ENCODE assay signal across 14 cellular contexts in genomic region chr19:48466571-48467325, GRCh38. TPM values are rescaled to one million over a fixed set of nuclear protein-coding genes. Genes with fewer than 3 reads are reported as not detected.
DNase-seq lines count a peak whose midpoint lies in the region; ATAC-seq, FAIRE-seq and TF ChIP-seq lines count a peak whose summit lies in the region.
"Had no signal": no experiment of that assay in that cellular context is flagged by ENCODE, and none has a peak within 500 bp of the region (broad histone marks: within the 10 kb centered on the region; RNA-seq: fewer than 3 reads in every experiment).

No MANE protein-coding gene starts in this region.

- WGBS in K562 (ENCODE audit: insufficient coverage, low coverage, missing lambda C conversion rate): 62% methylated on average over 15 of the region's 16 CpGs
- WGBS in HepG2 (ENCODE audit: low lambda C conversion rate): 29% methylated on average over 8 of the region's 16 CpGs
- WGBS in testis, 2 donors: 74 to 77% methylated on average over 15 to 16 of the region's 16 CpGs

- TF ChIP-seq EP300 in K562 (IDR thresholded peaks at IDR 0.05; ENCODE audit: low read length) (no peak), HepG2 (IDR thresholded peaks at IDR 0.05; ENCODE audit: low read depth in 2 of 2, low read length in 2 of 2) (no peak), HepG2 (CRISPR knock-in tag; IDR thresholded peaks at IDR 0.05; ENCODE audit: borderline replicate concordance) (no peak)

- TF ChIP-seq RAD21 in K562 (CRISPR knock-in tag; conservative IDR thresholded peaks at IDR 0.05 in 1 of 2, IDR thresholded peaks at IDR 0.05 in 1 of 2) (no peak), HepG2 (CRISPR knock-in tag; IDR thresholded peaks at IDR 0.05) (no peak)

- H3K4me2 ChIP-seq in K562 (ENCODE audit: insufficient read depth, low read length): no peak overlapping the region
- no peak overlapping the region for H3K4me2 ChIP-seq in HepG2 (ENCODE audit: low read depth, low read length)

- H3K9ac ChIP-seq in K562 (ENCODE audit: insufficient read depth in 1 of 2, low read depth in 2 of 2, low read length in 2 of 2) (peak overlapping the region in 1 of 2 experiments; percentile 61; a peak in 1 of 4 replicates), HepG2 (ENCODE audit: insufficient read depth, low read depth, low read length) (no peak overlapping the region)

- H3K27ac ChIP-seq in K562 (ENCODE audit: extremely low read depth, low read depth, low read length) (no peak overlapping the region), HepG2 (ENCODE audit: extremely low read length, insufficient read depth, low read length) (no peak overlapping the region), testis (no peak overlapping the region)
- H3K27ac ChIP-seq: neutrophil, suprapubic skin had no signal

- TF ChIP-seq CTCF in K562 (IDR thresholded peaks at IDR 0.05 in 2 of 3, conservative IDR thresholded peaks at IDR 0.05 in 1 of 3; ENCODE audit: insufficient read depth in 2 of 3, low read depth in 1 of 3, low read length in 3 of 3): no peak
- TF ChIP-seq CTCF in HepG2 (CRISPR knock-in tag; IDR thresholded peaks at IDR 0.05): 0 out of 2 replicates have a peak, but pooled peaks have one; percentile 7
- TF ChIP-seq CTCF in testis (IDR thresholded peaks at IDR 0.05): no peak

- intact Hi-C loops in K562 (cut with micrococcal nuclease): no loop called here
- intact Hi-C loops in HepG2 (cut with micrococcal nuclease; ENCODE audit: unreplicated experiment): no loop called here
- intact Hi-C loops in testis (cut with DNase I; ENCODE audit: low total_unique reads): no loop called here
- intact Hi-C loops in left ventricle myocardium superior (cut with micrococcal nuclease): no loop called here

- no peak overlapping the region for H2AFZ ChIP-seq in K562 (ENCODE audit: low read depth, low read length)
- H2AFZ ChIP-seq in HepG2 (ENCODE audit: low read length): no peak overlapping the region

- H3K79me2 ChIP-seq in K562 (ENCODE audit: control insufficient read depth, insufficient read depth, low read length): peaks cover 16% of the 10 kb centered on the region
- peaks cover 5% of the 10 kb centered on the region for H3K79me2 ChIP-seq in HepG2 (ENCODE audit: insufficient read depth, low read length)

- no TSS peak for BruUV-seq in K562 (replicated peaks; lab: Mats Ljungman, UMichigan)
- no TSS peak for BruUV-seq in HepG2 (replicated peaks; lab: Mats Ljungman, UMichigan)

- no peak for ATAC-seq in K562
- ATAC-seq in HepG2: no peak
- ATAC-seq in HG03439 (IDR thresholded peaks at IDR 0.05; ENCODE audit: unreplicated experiment): no peak
- ATAC-seq in GM18867 (IDR thresholded peaks at IDR 0.05; ENCODE audit: unreplicated experiment): no peak
- no peak for ATAC-seq in left ventricle myocardium superior

- CTCF ChIA-PET in K562 (lab: Yijun Ruan, JAX; ENCODE audit: low intra/inter-chr PET ratio) (no interaction called here), HepG2 (lab: Yijun Ruan, JAX; ENCODE audit: low intra/inter-chr PET ratio, low total read pairs) (no interaction called here)

- no peaks in the 10 kb centered on the region for H3K9me3 ChIP-seq in K562 (replicated peaks; ENCODE audit: control insufficient read depth, insufficient read depth, low read depth, low read length)
- no peaks in the 10 kb centered on the region for H3K9me3 ChIP-seq in HepG2 (ENCODE audit: low read length)
- H3K9me3 ChIP-seq in testis: no peaks in the 10 kb centered on the region
- H3K9me3 ChIP-seq: neutrophil, suprapubic skin had no signal

- H3K27me3 ChIP-seq in K562 (ENCODE audit: control insufficient read depth in 2 of 2, insufficient read depth in 2 of 2, low read length in 2 of 2) (no peaks in the 10 kb centered on the region), HepG2 (ENCODE audit: control insufficient read depth in 1 of 2, insufficient read depth in 2 of 2, low read length in 2 of 2) (no peaks in the 10 kb centered on the region; a peak in 1 of 5 replicates), testis (no peaks in the 10 kb centered on the region)
- H3K27me3 ChIP-seq: neutrophil, suprapubic skin had no signal

- POLR2A ChIA-PET in K562 (lab: Yijun Ruan, JAX) (interaction anchor here (0.6 to 1.0 kb wide), 2 partner anchors 9 to 873 kb away, joined by 3 read pairs; no protein-coding TSS in a partner anchor), HepG2 (lab: Yijun Ruan, JAX) (interaction anchor here (1.0 kb wide), 1 partner anchor 21 kb away, joined by 3 read pairs; no protein-coding TSS in a partner anchor)

- H3K9me1 ChIP-seq in K562 (ENCODE audit: control insufficient read depth, insufficient read depth, low read length): no peaks in the 10 kb centered on the region

- DNase-seq in Caki2 (ENCODE audit: low read depth) (peak; percentile 71), M059J (ENCODE audit: low read depth) (peak; percentile 74), K562 (ENCODE audit: extremely low read depth in 1 of 4, low spot score in 3 of 4) (no peak), HepG2 (ENCODE audit: low spot score) (no peak), testis (no peak), left ventricle myocardium superior (no peak)
- DNase-seq: activated CD4-positive, alpha-beta T cell treated with anti-CD3 and anti-CD28 coated beads for 48 hours; CD4-positive, alpha-beta memory T cell; small intestine; T-helper 1 cell had no signal

- H4K20me1 ChIP-seq in K562 (replicated peaks; ENCODE audit: control insufficient read depth, insufficient read depth, low read length) (peaks cover 9% of the 10 kb centered on the region; the same call in 1 of the 2 replicates), HepG2 (ENCODE audit: insufficient read depth, low read length) (no peaks in the 10 kb centered on the region; the same call in 1 of the 2 replicates)

- H3K4me3 ChIP-seq in K562 (no peak overlapping the region), HepG2 (replicated peaks in 1 of 3; ENCODE audit: insufficient read depth in 1 of 3, low read depth in 2 of 3, low read length in 3 of 3) (no peak overlapping the region), testis (no peak overlapping the region)
- H3K4me3 ChIP-seq: suprapubic skin had no signal

- TF ChIP-seq POLR2A in K562 (conservative IDR thresholded peaks at IDR 0.05) (no peak), HepG2 (IDR thresholded peaks at IDR 0.05; ENCODE audit: insufficient read depth in 1 of 2, low read depth in 2 of 2, low read length in 2 of 2) (no peak), testis (IDR thresholded peaks at IDR 0.05) (no peak)

- H3K36me3 ChIP-seq in K562 (ENCODE audit: control insufficient read depth, insufficient read depth, low read length) (peaks cover 27% of the 10 kb centered on the region; the same call in 2 of the 3 replicates), HepG2 (replicated peaks in 1 of 2; ENCODE audit: control insufficient read depth in 1 of 2, insufficient read depth in 2 of 2, low read length in 2 of 2) (peaks cover 5 to 13% of the 10 kb centered on the region in 2 experiments; a peak in 4 of 5 replicates), testis (ENCODE audit: low read depth, missing control alignments) (no peaks in the 10 kb centered on the region)

- peaks cover 7 to 38% of the 10 kb centered on the region in 2 experiments; a peak in 4 of 5 replicates for H3K4me1 ChIP-seq in K562 (replicated peaks in 1 of 2; ENCODE audit: control insufficient read depth in 2 of 2, insufficient read depth in 2 of 2, low read length in 2 of 2)
- H3K4me1 ChIP-seq in HepG2 (ENCODE audit: insufficient read depth, low read length): peaks cover 17% of the 10 kb centered on the region
- peaks cover 10% of the 10 kb centered on the region for H3K4me1 ChIP-seq in testis

- peak; percentile 15 for FAIRE-seq in K562 (lab: Jason Lieb, UNC)
- FAIRE-seq in HepG2 (lab: Jason Lieb, UNC): no peak
- FAIRE-seq: small intestine had no signal

- in situ Hi-C loops in Caki2 (cut with HindIII; ENCODE audit: low pct_unique_long_range_greater_than_20kb, low sequenced_read_pairs) (no loop called here), K562 (cut with MboI) (no loop called here), HepG2 (cut with HindIII; ENCODE audit: extremely low pct_ligation_motif_present, low pct_unique_long_range_greater_than_20kb) (no loop called here)

RNA-seq across cellular contexts. Expression of gene CYTH2, which starts 2.4 kb away (rescaled TPM):
- total RNA-seq in Caki2 (2014; rRNA removed; shearing (Covaris generic); ENCODE audit: low replicate concordance): 121 and 164 TPM in 2 replicates
- total RNA-seq in M059J (2014; rRNA removed; shearing (Covaris generic)): 33.5 and 63.4 TPM in 2 replicates
- 79.5 and 196 TPM in 2 replicates for total RNA-seq in K562 (2011; cell fraction: chromatin; rRNA removed; ENCODE audit: low replicate concordance)
- total RNA-seq in K562 (2011; cell fraction: nucleolus; rRNA removed): 87.7 and 88.8 TPM in 2 replicates
- total RNA-seq in K562 (2011; cell fraction: nucleoplasm; rRNA removed): 87.0 and 108 TPM in 2 replicates
- total RNA-seq in K562 (2014; rRNA removed) (31.8 and 34.9 TPM in 2 replicates), K562 (2014; rRNA removed; fragmentation: Illumina TruSeq; extraction: Trizol) (14.7 and 15.9 TPM in 2 replicates), K562 (2015; rRNA removed; fragmentation: Illumina TruSeq; extraction: Trizol) (19.3 and 20.3 TPM in 2 replicates), K562 (2021) (37.8 and 43.8 TPM in 2 replicates), HepG2 (2016; rRNA removed; fragmentation: Illumina TruSeq; extraction: Trizol) (9.6 and 16.5 TPM in 2 replicates), testis (100 to 1,000 TPM in 1 of 2 donors, 10 to 100 TPM in 1; 92.7 to 123 TPM), left ventricle myocardium superior (33.4 TPM)
- polyA plus RNA-seq in K562 (2011; rRNA removed) (23.8 and 34.3 TPM in 2 replicates), K562 (2014; fragmentation: Illumina TruSeq; extraction: Trizol) (31.5 and 33.7 TPM in 2 replicates), K562 (2014; fragmentation: Nextera tagmentation; extraction: Ambion mirVana) (1 to 10 TPM; 1.8 to 4.0 TPM), K562 (2014; rRNA removed) (38.1 and 45.2 TPM in 2 replicates), HepG2 (2011; rRNA removed) (39.3 and 48.3 TPM in 2 replicates), testis (ENCODE audit: insufficient read depth, low read depth, low replicate concordance) (132 TPM)
- 28.3 and 30.8 TPM in 2 replicates for polyA plus RNA-seq in K562 (2011; cell fraction: cytosol; rRNA removed)
- polyA plus RNA-seq in K562 (2011; cell fraction: nucleus; rRNA removed): 96.2 and 120 TPM in 2 replicates
- polyA plus RNA-seq in K562 (2012): 34.7 and 66.7 TPM in 2 replicates
- 22.5 and 23.2 TPM in 2 replicates for polyA minus RNA-seq in K562 (2011; rRNA and poly(A)+ RNA removed)
- 13.0 and 20.7 TPM in 2 replicates for polyA minus RNA-seq in K562 (2011; cell fraction: cytosol; rRNA and poly(A)+ RNA removed)
- 33.0 and 46.9 TPM in 2 replicates for polyA minus RNA-seq in K562 (2011; cell fraction: nucleus; rRNA and poly(A)+ RNA removed)
- total RNA-seq in HepG2 (2016; cell fraction: cytosol; rRNA removed; fragmentation: Illumina TruSeq; extraction: Trizol; ENCODE audit: low read depth): 2.8 and 3.0 TPM in 2 replicates
- 8.4 and 15.9 TPM in 2 replicates for total RNA-seq in HepG2 (2016; cell fraction: insoluble cytoplasmic fraction; rRNA removed; fragmentation: Illumina TruSeq; extraction: Trizol)
- 4.9 and 7.0 TPM in 2 replicates for total RNA-seq in HepG2 (2016; cell fraction: membrane; rRNA removed; fragmentation: Illumina TruSeq; extraction: Trizol)
- total RNA-seq in HepG2 (2016; cell fraction: nucleus; rRNA removed; fragmentation: Illumina TruSeq; extraction: Trizol): 16.4 and 17.2 TPM in 2 replicates
- 18.2 and 20.7 TPM in 2 replicates for polyA plus RNA-seq in HepG2 (2011; cell fraction: cytosol; rRNA removed)
- 185 and 188 TPM in 2 replicates for polyA plus RNA-seq in HepG2 (2011; cell fraction: nucleus; rRNA removed)
- polyA plus RNA-seq in HepG2 (2012): 26.4 and 29.2 TPM in 2 replicates
- polyA plus RNA-seq in HepG2 (2016; cell fraction: cytosol; fragmentation: Illumina TruSeq; extraction: Trizol; ENCODE audit: low read depth): 3.2 and 3.5 TPM in 2 replicates
- polyA plus RNA-seq in HepG2 (2016; cell fraction: insoluble cytoplasmic fraction; fragmentation: Illumina TruSeq; extraction: Trizol; ENCODE audit: low read depth): 14.6 and 14.8 TPM in 2 replicates
- 6.2 and 6.8 TPM in 2 replicates for polyA plus RNA-seq in HepG2 (2016; cell fraction: membrane; fragmentation: Illumina TruSeq; extraction: Trizol; ENCODE audit: low read depth)
- 61.4 and 71.7 TPM in 2 replicates for polyA plus RNA-seq in HepG2 (2016; cell fraction: nucleus; fragmentation: Illumina TruSeq; extraction: Trizol; ENCODE audit: insufficient read depth, low read depth)
- polyA minus RNA-seq in HepG2 (2011; rRNA and poly(A)+ RNA removed; ENCODE audit: low replicate concordance): 37.0 and 50.0 TPM in 2 replicates
- polyA minus RNA-seq in HepG2 (2011; cell fraction: cytosol; rRNA and poly(A)+ RNA removed): 7.5 and 8.4 TPM in 2 replicates
- polyA minus RNA-seq in HepG2 (2011; cell fraction: nucleus; rRNA and poly(A)+ RNA removed): 37.6 and 43.0 TPM in 2 replicates

RNA-seq across cellular contexts. Expression of gene KCNJ14, which starts 11.4 kb away (rescaled TPM):
- 0.37 and 0.78 TPM in 2 replicates for total RNA-seq in Caki2 (2014; rRNA removed; shearing (Covaris generic); ENCODE audit: low replicate concordance)
- total RNA-seq in M059J (2014; rRNA removed; shearing (Covaris generic)): 0.02 and 0.47 TPM in 2 replicates
- total RNA-seq in K562 (2011; cell fraction: chromatin; rRNA removed; ENCODE audit: low replicate concordance): 5.6 and 11.8 TPM in 2 replicates
- 6.8 and 8.0 TPM in 2 replicates for total RNA-seq in K562 (2011; cell fraction: nucleolus; rRNA removed)
- total RNA-seq in K562 (2011; cell fraction: nucleoplasm; rRNA removed): 6.1 and 6.6 TPM in 2 replicates
- total RNA-seq in K562 (2014; rRNA removed): 0.18 and 0.41 TPM in 2 replicates
- total RNA-seq in K562 (2014; rRNA removed; fragmentation: Illumina TruSeq; extraction: Trizol): 0.45 and 0.47 TPM in 2 replicates
- total RNA-seq in K562 (2015; rRNA removed; fragmentation: Illumina TruSeq; extraction: Trizol): 0.76 and 0.94 TPM in 2 replicates
- 1.4 and 1.6 TPM in 2 replicates for total RNA-seq in K562 (2021)
- 0.54 and 0.74 TPM in 2 replicates for polyA plus RNA-seq in K562 (2011; rRNA removed)
- 0.37 and 0.38 TPM in 2 replicates for polyA plus RNA-seq in K562 (2011; cell fraction: cytosol; rRNA removed)
- 2.4 and 2.6 TPM in 2 replicates for polyA plus RNA-seq in K562 (2011; cell fraction: nucleus; rRNA removed)
- 0.52 and 0.83 TPM in 2 replicates for polyA plus RNA-seq in K562 (2012)
- polyA plus RNA-seq in K562 (2014; fragmentation: Illumina TruSeq; extraction: Trizol): 0.46 and 0.49 TPM in 2 replicates
- polyA plus RNA-seq in K562 (2014; fragmentation: Nextera tagmentation; extraction: Ambion mirVana): under 1 TPM; 0.15 to 0.38 TPM
- 0.59 and 1.2 TPM in 2 replicates for polyA plus RNA-seq in K562 (2014; rRNA removed)
- polyA minus RNA-seq in K562 (2011; rRNA and poly(A)+ RNA removed): 0.91 and 1.2 TPM in 2 replicates
- polyA minus RNA-seq in K562 (2011; cell fraction: cytosol; rRNA and poly(A)+ RNA removed): 1.0 and 1.3 TPM in 2 replicates
- 0.89 and 1.3 TPM in 2 replicates for polyA minus RNA-seq in K562 (2011; cell fraction: nucleus; rRNA and poly(A)+ RNA removed)
- total RNA-seq in HepG2 (2016; rRNA removed; fragmentation: Illumina TruSeq; extraction: Trizol): 0.17 and 0.20 TPM in 2 replicates
- 0.09 TPM in 1 of 2 replicates, not detected in the other for total RNA-seq in HepG2 (2016; cell fraction: cytosol; rRNA removed; fragmentation: Illumina TruSeq; extraction: Trizol; ENCODE audit: low read depth)
- 0.15 and 0.19 TPM in 2 replicates for total RNA-seq in HepG2 (2016; cell fraction: insoluble cytoplasmic fraction; rRNA removed; fragmentation: Illumina TruSeq; extraction: Trizol)
- total RNA-seq in HepG2 (2016; cell fraction: membrane; rRNA removed; fragmentation: Illumina TruSeq; extraction: Trizol): 0.10 and 0.15 TPM in 2 replicates
- 0.25 and 0.43 TPM in 2 replicates for total RNA-seq in HepG2 (2016; cell fraction: nucleus; rRNA removed; fragmentation: Illumina TruSeq; extraction: Trizol)
- polyA plus RNA-seq in HepG2 (2011; rRNA removed): 0.46 and 0.51 TPM in 2 replicates
- polyA plus RNA-seq in HepG2 (2011; cell fraction: cytosol; rRNA removed): 0.14 and 0.17 TPM in 2 replicates
- polyA plus RNA-seq in HepG2 (2011; cell fraction: nucleus; rRNA removed): 3.1 and 3.8 TPM in 2 replicates
- polyA plus RNA-seq in HepG2 (2012): 0.72 and 0.89 TPM in 2 replicates
- polyA plus RNA-seq in HepG2 (2016; cell fraction: cytosol; fragmentation: Illumina TruSeq; extraction: Trizol; ENCODE audit: low read depth): 0.03 TPM in 1 of 2 replicates, not detected in the other
- polyA plus RNA-seq in HepG2 (2016; cell fraction: insoluble cytoplasmic fraction; fragmentation: Illumina TruSeq; extraction: Trizol; ENCODE audit: low read depth): 0.05 and 0.12 TPM in 2 replicates
- polyA plus RNA-seq in HepG2 (2016; cell fraction: membrane; fragmentation: Illumina TruSeq; extraction: Trizol; ENCODE audit: low read depth): 0.11 TPM in 1 of 2 replicates, not detected in the other
- 0.65 and 0.97 TPM in 2 replicates for polyA plus RNA-seq in HepG2 (2016; cell fraction: nucleus; fragmentation: Illumina TruSeq; extraction: Trizol; ENCODE audit: insufficient read depth, low read depth)
- 3.6 TPM in 2 replicates for polyA minus RNA-seq in HepG2 (2011; rRNA and poly(A)+ RNA removed; ENCODE audit: low replicate concordance)
- polyA minus RNA-seq in HepG2 (2011; cell fraction: cytosol; rRNA and poly(A)+ RNA removed): 0.20 and 0.35 TPM in 2 replicates
- polyA minus RNA-seq in HepG2 (2011; cell fraction: nucleus; rRNA and poly(A)+ RNA removed): 2.0 and 2.4 TPM in 2 replicates
- total RNA-seq in testis: 1 to 10 TPM; 1.6 to 2.2 TPM
- polyA plus RNA-seq in testis (ENCODE audit: insufficient read depth, low read depth, low replicate concordance): 0.66 TPM
- total RNA-seq in left ventricle myocardium superior: 0.35 TPM

RNA-seq across cellular contexts. Expression of gene GRWD1, which starts 21.0 kb away (rescaled TPM):
- total RNA-seq in Caki2 (2014; rRNA removed; shearing (Covaris generic); ENCODE audit: low replicate concordance): 89.6 and 91.1 TPM in 2 replicates
- total RNA-seq in M059J (2014; rRNA removed; shearing (Covaris generic)): 41.3 and 49.9 TPM in 2 replicates
- 26.3 and 57.2 TPM in 2 replicates for total RNA-seq in K562 (2011; cell fraction: chromatin; rRNA removed; ENCODE audit: low replicate concordance)
- 42.0 and 43.3 TPM in 2 replicates for total RNA-seq in K562 (2011; cell fraction: nucleolus; rRNA removed)
- total RNA-seq in K562 (2011; cell fraction: nucleoplasm; rRNA removed): 29.6 and 33.7 TPM in 2 replicates
- total RNA-seq in K562 (2014; rRNA removed) (44.0 and 48.7 TPM in 2 replicates), K562 (2014; rRNA removed; fragmentation: Illumina TruSeq; extraction: Trizol) (20.4 and 21.2 TPM in 2 replicates), K562 (2015; rRNA removed; fragmentation: Illumina TruSeq; extraction: Trizol) (47.2 and 50.6 TPM in 2 replicates), K562 (2021) (87.2 and 88.2 TPM in 2 replicates), HepG2 (2016; rRNA removed; fragmentation: Illumina TruSeq; extraction: Trizol) (46.6 and 52.3 TPM in 2 replicates), testis (10 to 100 TPM; 32.8 to 35.2 TPM), left ventricle myocardium superior (15.7 TPM)
- polyA plus RNA-seq in K562 (2011; rRNA removed) (22.2 and 22.4 TPM in 2 replicates), K562 (2014; fragmentation: Illumina TruSeq; extraction: Trizol) (24.5 and 44.3 TPM in 2 replicates), K562 (2014; fragmentation: Nextera tagmentation; extraction: Ambion mirVana) (1 to 10 TPM; 1.5 to 2.6 TPM), K562 (2014; rRNA removed) (51.4 and 55.4 TPM in 2 replicates), HepG2 (2011; rRNA removed) (10.8 and 13.4 TPM in 2 replicates), testis (ENCODE audit: insufficient read depth, low read depth, low replicate concordance) (17.8 TPM)
- polyA plus RNA-seq in K562 (2011; cell fraction: cytosol; rRNA removed): 20.0 and 52.3 TPM in 2 replicates
- 13.5 and 20.7 TPM in 2 replicates for polyA plus RNA-seq in K562 (2011; cell fraction: nucleus; rRNA removed)
- 26.6 and 47.2 TPM in 2 replicates for polyA plus RNA-seq in K562 (2012)
- polyA minus RNA-seq in K562 (2011; rRNA and poly(A)+ RNA removed): 11.4 and 14.9 TPM in 2 replicates
- 25.1 and 33.2 TPM in 2 replicates for polyA minus RNA-seq in K562 (2011; cell fraction: cytosol; rRNA and poly(A)+ RNA removed)
- polyA minus RNA-seq in K562 (2011; cell fraction: nucleus; rRNA and poly(A)+ RNA removed): 12.3 and 17.1 TPM in 2 replicates
- 5.2 and 5.4 TPM in 2 replicates for total RNA-seq in HepG2 (2016; cell fraction: cytosol; rRNA removed; fragmentation: Illumina TruSeq; extraction: Trizol; ENCODE audit: low read depth)
- 41.4 and 47.5 TPM in 2 replicates for total RNA-seq in HepG2 (2016; cell fraction: insoluble cytoplasmic fraction; rRNA removed; fragmentation: Illumina TruSeq; extraction: Trizol)
- 11.1 and 15.5 TPM in 2 replicates for total RNA-seq in HepG2 (2016; cell fraction: membrane; rRNA removed; fragmentation: Illumina TruSeq; extraction: Trizol)
- 19.7 and 21.0 TPM in 2 replicates for total RNA-seq in HepG2 (2016; cell fraction: nucleus; rRNA removed; fragmentation: Illumina TruSeq; extraction: Trizol)
- 10.4 and 13.0 TPM in 2 replicates for polyA plus RNA-seq in HepG2 (2011; cell fraction: cytosol; rRNA removed)
- 13.4 and 14.2 TPM in 2 replicates for polyA plus RNA-seq in HepG2 (2011; cell fraction: nucleus; rRNA removed)
- polyA plus RNA-seq in HepG2 (2012): 13.3 and 14.3 TPM in 2 replicates
- 4.1 and 4.4 TPM in 2 replicates for polyA plus RNA-seq in HepG2 (2016; cell fraction: cytosol; fragmentation: Illumina TruSeq; extraction: Trizol; ENCODE audit: low read depth)
- 36.7 and 46.2 TPM in 2 replicates for polyA plus RNA-seq in HepG2 (2016; cell fraction: insoluble cytoplasmic fraction; fragmentation: Illumina TruSeq; extraction: Trizol; ENCODE audit: low read depth)
- polyA plus RNA-seq in HepG2 (2016; cell fraction: membrane; fragmentation: Illumina TruSeq; extraction: Trizol; ENCODE audit: low read depth): 5.9 and 7.9 TPM in 2 replicates
- polyA plus RNA-seq in HepG2 (2016; cell fraction: nucleus; fragmentation: Illumina TruSeq; extraction: Trizol; ENCODE audit: insufficient read depth, low read depth): 23.1 and 26.5 TPM in 2 replicates
- 25.6 and 30.2 TPM in 2 replicates for polyA minus RNA-seq in HepG2 (2011; rRNA and poly(A)+ RNA removed; ENCODE audit: low replicate concordance)
- polyA minus RNA-seq in HepG2 (2011; cell fraction: cytosol; rRNA and poly(A)+ RNA removed): 12.1 and 17.9 TPM in 2 replicates
- polyA minus RNA-seq in HepG2 (2011; cell fraction: nucleus; rRNA and poly(A)+ RNA removed): 13.7 and 20.3 TPM in 2 replicates

RNA-seq across cellular contexts. Expression of gene LMTK3, which starts 44.9 kb away (rescaled TPM):
- 4.2 and 10.5 TPM in 2 replicates for total RNA-seq in Caki2 (2014; rRNA removed; shearing (Covaris generic); ENCODE audit: low replicate concordance)
- 0.17 TPM in 1 of 2 replicates, not detected in the other for total RNA-seq in M059J (2014; rRNA removed; shearing (Covaris generic))
- total RNA-seq in K562 (2011; cell fraction: chromatin; rRNA removed; ENCODE audit: low replicate concordance): 1.5 and 3.5 TPM in 2 replicates
- 3.8 and 4.1 TPM in 2 replicates for total RNA-seq in K562 (2011; cell fraction: nucleolus; rRNA removed)
- total RNA-seq in K562 (2011; cell fraction: nucleoplasm; rRNA removed): 1.5 and 2.4 TPM in 2 replicates
- total RNA-seq in K562 (2014; rRNA removed) (4.9 and 5.1 TPM in 2 replicates), K562 (2014; rRNA removed; fragmentation: Illumina TruSeq; extraction: Trizol) (0.45 and 0.76 TPM in 2 replicates), K562 (2015; rRNA removed; fragmentation: Illumina TruSeq; extraction: Trizol) (2.0 and 2.5 TPM in 2 replicates), K562 (2021) (10.2 and 12.3 TPM in 2 replicates), HepG2 (2016; rRNA removed; fragmentation: Illumina TruSeq; extraction: Trizol) (0.22 and 0.29 TPM in 2 replicates), testis (1 to 10 TPM in 1 of 2 donors, under 1 TPM in 1; 0.62 to 1.7 TPM), left ventricle myocardium superior (1.4 TPM)
- polyA plus RNA-seq in K562 (2011; rRNA removed) (0.35 and 0.66 TPM in 2 replicates), K562 (2014; fragmentation: Illumina TruSeq; extraction: Trizol) (1.1 and 2.1 TPM in 2 replicates), K562 (2014; fragmentation: Nextera tagmentation; extraction: Ambion mirVana) (not detected), K562 (2014; rRNA removed) (2.8 and 3.3 TPM in 2 replicates), HepG2 (2011; rRNA removed) (0.18 and 0.30 TPM in 2 replicates), testis (ENCODE audit: insufficient read depth, low read depth, low replicate concordance) (0.96 TPM)
- polyA plus RNA-seq in K562 (2011; cell fraction: cytosol; rRNA removed): 0.53 and 1.7 TPM in 2 replicates
- polyA plus RNA-seq in K562 (2011; cell fraction: nucleus; rRNA removed): 1.5 and 2.7 TPM in 2 replicates
- 3.7 and 4.7 TPM in 2 replicates for polyA plus RNA-seq in K562 (2012)
- 0.14 and 0.15 TPM in 2 replicates for polyA minus RNA-seq in K562 (2011; rRNA and poly(A)+ RNA removed)
- 2.3 and 3.2 TPM in 2 replicates for polyA minus RNA-seq in K562 (2011; cell fraction: cytosol; rRNA and poly(A)+ RNA removed)
- polyA minus RNA-seq in K562 (2011; cell fraction: nucleus; rRNA and poly(A)+ RNA removed): 1.1 and 1.2 TPM in 2 replicates
- total RNA-seq in HepG2 (2016; cell fraction: cytosol; rRNA removed; fragmentation: Illumina TruSeq; extraction: Trizol; ENCODE audit: low read depth): 0.10 and 0.18 TPM in 2 replicates
- total RNA-seq in HepG2 (2016; cell fraction: insoluble cytoplasmic fraction; rRNA removed; fragmentation: Illumina TruSeq; extraction: Trizol): 0.27 and 0.45 TPM in 2 replicates
- 0.09 and 0.21 TPM in 2 replicates for total RNA-seq in HepG2 (2016; cell fraction: membrane; rRNA removed; fragmentation: Illumina TruSeq; extraction: Trizol)
- total RNA-seq in HepG2 (2016; cell fraction: nucleus; rRNA removed; fragmentation: Illumina TruSeq; extraction: Trizol): 0.38 and 0.47 TPM in 2 replicates
- polyA plus RNA-seq in HepG2 (2011; cell fraction: cytosol; rRNA removed): 0.10 and 0.19 TPM in 2 replicates
- 1.7 and 2.2 TPM in 2 replicates for polyA plus RNA-seq in HepG2 (2011; cell fraction: nucleus; rRNA removed)
- 1.6 and 2.0 TPM in 2 replicates for polyA plus RNA-seq in HepG2 (2012)
- polyA plus RNA-seq in HepG2 (2016; cell fraction: cytosol; fragmentation: Illumina TruSeq; extraction: Trizol; ENCODE audit: low read depth): 0.05 and 0.07 TPM in 2 replicates
- polyA plus RNA-seq in HepG2 (2016; cell fraction: insoluble cytoplasmic fraction; fragmentation: Illumina TruSeq; extraction: Trizol; ENCODE audit: low read depth): 0.45 and 0.47 TPM in 2 replicates
- 0.09 and 0.14 TPM in 2 replicates for polyA plus RNA-seq in HepG2 (2016; cell fraction: membrane; fragmentation: Illumina TruSeq; extraction: Trizol; ENCODE audit: low read depth)
- polyA plus RNA-seq in HepG2 (2016; cell fraction: nucleus; fragmentation: Illumina TruSeq; extraction: Trizol; ENCODE audit: insufficient read depth, low read depth): 1.5 and 1.6 TPM in 2 replicates
- polyA minus RNA-seq in HepG2 (2011; rRNA and poly(A)+ RNA removed; ENCODE audit: low replicate concordance): 0.16 and 0.23 TPM in 2 replicates
- 0.18 and 0.69 TPM in 2 replicates for polyA minus RNA-seq in HepG2 (2011; cell fraction: cytosol; rRNA and poly(A)+ RNA removed)
- polyA minus RNA-seq in HepG2 (2011; cell fraction: nucleus; rRNA and poly(A)+ RNA removed): 0.25 and 0.39 TPM in 2 replicates

Comparison
In these comparisons a context has a peak if more than half of its experiments do, and no peak if none do; other contexts are left out.
1. DNase-seq: peak in Caki2 (single experiment) and M059J (single experiment); none in K562 (0 of 4), HepG2 (single experiment), testis (single experiment) and left ventricle myocardium superior (single experiment).